Comparison of ENCODE assay signal across 8 cellular contexts in genomic region chr11:35663408-35663702, GRCh38. TPM values are rescaled to one million over a fixed set of nuclear protein-coding genes. Genes with fewer than 3 reads are reported as not detected.
A peak's percentile ranks its signal among the peaks of the same experiment; 100 is the strongest.
DNase-seq lines count a peak whose midpoint lies in the region; ATAC-seq and TF ChIP-seq lines count a peak whose summit lies in the region.

No MANE protein-coding gene starts in this region.

- H3K4me1 ChIP-seq in OCI-LY1 (ENCODE audit: insufficient read depth, low read length, severe bottlenecking) (peaks cover 31% of the 10 kb centered on the region), neuron (ENCODE audit: insufficient read depth, low read length) (peaks cover 26% of the 10 kb centered on the region)

- peaks cover 31 to 35% of the 10 kb centered on the region in 2 donors for H3K36me3 Mint-ChIP-seq in CD14-positive monocyte
- peaks cover 14% of the 10 kb centered on the region for H3K36me3 Mint-ChIP-seq in effector memory CD8-positive, alpha-beta T cell (ENCODE audit: insufficient read depth)

- H3F3A ChIP-seq in OCI-LY1 (ENCODE audit: insufficient read depth, low read length), result no peaks in the 10 kb centered on the region

- H3K4me3 ChIP-seq in OCI-LY1 (ENCODE audit: low read depth, low read length, poor library complexity, severe bottlenecking) (peak overlapping the region; percentile 60), neuron (ENCODE audit: low read length) (peak overlapping the region; percentile 86)

- intact Hi-C loops in CD14-positive monocyte (cut with micrococcal nuclease), result loop anchor here (2.0 to 5.0 kb wide), 2 partner anchors 484 to 625 kb away; partner anchors contain the start of gene COMMD9 (in 1 of the 2)

- no peak for ATAC-seq in effector memory CD8-positive, alpha-beta T cell (replicated peaks)
- no peak for ATAC-seq in GM21381 (IDR thresholded peaks at IDR 0.05; ENCODE audit: unreplicated experiment)

- H3K4me3 Mint-ChIP-seq in CD14-positive monocyte, result peak overlapping the region; percentile 67 to 84
- peak overlapping the region; percentile 91 to 93 for H3K4me3 Mint-ChIP-seq in effector memory CD8-positive, alpha-beta T cell

- peak overlapping the region; percentile 92 to 99 (median 99) for H3K27ac Mint-ChIP-seq in CD14-positive monocyte
- H3K27ac Mint-ChIP-seq in effector memory CD8-positive, alpha-beta T cell, result peak overlapping the region; percentile 92 to 96

- no peaks in the 10 kb centered on the region for H4K20me1 ChIP-seq in OCI-LY1 (ENCODE audit: insufficient read depth, low read length)

- H3K4me1 Mint-ChIP-seq in CD14-positive monocyte, result peaks cover 30% of the 10 kb centered on the region
- H3K4me1 Mint-ChIP-seq in effector memory CD8-positive, alpha-beta T cell (ENCODE audit: low read depth in 2 of 2), result peaks cover 22 to 33% of the 10 kb centered on the region in 2 donors

- peaks cover 22 to 45% (median 38%) of the 10 kb centered on the region in 7 donors for H3K9me3 Mint-ChIP-seq in CD14-positive monocyte
- peaks cover 5 to 8% of the 10 kb centered on the region in 2 donors for H3K9me3 Mint-ChIP-seq in effector memory CD8-positive, alpha-beta T cell

- H3K9me2 ChIP-seq in OCI-LY1 (ENCODE audit: low read depth, low read length), result no peaks in the 10 kb centered on the region

- DNase-seq in CD14-positive monocyte (ENCODE audit: low spot score) (no peak), anterior cingulate cortex (lab: John Stamatoyannopoulos, UW) (no peak), NCI-H2081 (lab: John Stamatoyannopoulos, UW) (no peak), SK-N-DZ (ENCODE audit: low spot score) (no peak)
- peak in 1 of 3 experiments; percentile 1 for DNase-seq in effector memory CD8-positive, alpha-beta T cell

- TF ChIP-seq CTCF in CD14-positive monocyte (IDR thresholded peaks at IDR 0.05) (no peak), OCI-LY1 (IDR thresholded peaks at IDR 0.05; ENCODE audit: low read length) (no peak)

- H3K36me3 ChIP-seq in OCI-LY1 (ENCODE audit: insufficient read depth, low read length) (peaks cover 12% of the 10 kb centered on the region), neuron (ENCODE audit: insufficient read depth, low read length) (no peaks in the 10 kb centered on the region)

- H3K79me2 ChIP-seq in OCI-LY1 (ENCODE audit: insufficient read depth, low read length), result peaks cover 3% of the 10 kb centered on the region; the same call in 1 of the 2 replicates

- H3K4me2 ChIP-seq in OCI-LY1 (ENCODE audit: low read length), result peak overlapping the region; percentile 69

- H3K9ac ChIP-seq in OCI-LY1 (ENCODE audit: low read length), result peak overlapping the region; percentile 46; the same call in 1 of the 2 replicates

- H3K27ac ChIP-seq in OCI-LY1 (ENCODE audit: low read depth, low read length, poor library complexity, severe bottlenecking), result no peak overlapping the region

- H3K27me3 Mint-ChIP-seq in CD14-positive monocyte (ENCODE audit: low read depth in 3 of 3), result peaks cover 9 to 31% (median 30%) of the 10 kb centered on the region in 3 donors
- H3K27me3 Mint-ChIP-seq in effector memory CD8-positive, alpha-beta T cell, result peaks cover 5 to 9% of the 10 kb centered on the region in 2 donors

- H3K27me3 ChIP-seq in OCI-LY1 (ENCODE audit: insufficient read depth, low read length) (no peaks in the 10 kb centered on the region), neuron (ENCODE audit: insufficient read depth, low read length) (no peaks in the 10 kb centered on the region)

- H2AFZ ChIP-seq in OCI-LY1 (ENCODE audit: low read length) (no peak overlapping the region), neuron (ENCODE audit: low read depth, low read length) (peak overlapping the region; percentile 94)

- H3K9me3 ChIP-seq in OCI-LY1 (ENCODE audit: low read length) (peaks cover 11% of the 10 kb centered on the region; the same call in 1 of the 2 replicates), neuron (ENCODE audit: low read length) (peaks cover 8% of the 10 kb centered on the region)

RNA-seq across cellular contexts. Expression of gene TRIM44, which starts 0.8 kb away (rescaled TPM):
- polyA plus RNA-seq in CD14-positive monocyte, result 10 to 100 TPM; 25.3 to 47.1 TPM
- polyA plus RNA-seq in SK-N-DZ (2014; cell fraction: cytosol; rRNA removed), result 17.0 and 17.4 TPM in 2 replicates
- 23.5 and 32.9 TPM in 2 replicates for polyA plus RNA-seq in SK-N-DZ (2014; cell fraction: nucleus; rRNA removed)

RNA-seq across cellular contexts. Expression of gene FJX1, which starts 45.1 kb away (rescaled TPM):
- polyA plus RNA-seq in CD14-positive monocyte, result not detected
- polyA plus RNA-seq in SK-N-DZ (2014; cell fraction: cytosol; rRNA removed), result 47.2 and 48.4 TPM in 2 replicates
- 43.5 and 47.9 TPM in 2 replicates for polyA plus RNA-seq in SK-N-DZ (2014; cell fraction: nucleus; rRNA removed)
